ENCODE assay signal across 22 cellular contexts in the genomic region with DNA sequence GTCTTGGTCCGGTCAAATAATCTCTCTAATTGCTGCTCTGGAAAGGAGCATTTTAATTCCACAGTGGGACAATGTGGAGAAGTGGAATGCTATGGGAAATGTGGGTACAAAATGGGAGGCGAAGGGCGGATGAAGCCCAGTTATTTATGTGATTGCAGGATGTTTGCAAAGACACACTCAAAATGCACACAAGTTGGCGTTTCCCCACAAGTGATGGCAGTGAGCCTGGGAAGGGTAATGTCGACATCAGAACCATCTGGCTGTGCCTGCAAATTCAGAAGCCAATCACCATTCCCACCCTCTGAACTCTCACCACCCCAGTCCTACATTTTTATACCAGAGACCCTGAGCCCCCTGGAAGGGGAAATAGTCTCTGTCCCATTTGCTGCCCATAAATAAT.
DNase-seq lines count a peak whose midpoint lies in the region; FAIRE-seq and TF ChIP-seq lines count a peak whose summit lies in the region.
"Had no signal": no experiment of that assay in that cellular context is flagged by ENCODE, and none has a peak within 500 bp of the region (broad histone marks: within the 10 kb centered on the region; RNA-seq: fewer than 3 reads in every experiment).

No MANE protein-coding gene starts in this region.

- H3K9me3 ChIP-seq in WERI-Rb-1 (ENCODE audit: severe bottlenecking): peaks cover 23% of the 10 kb centered on the region
- H3K9me3 ChIP-seq: Caco-2 had no signal

- H3K27ac ChIP-seq in WERI-Rb-1: no peak overlapping the region
- H3K27ac ChIP-seq: BLaER1 treated with 17β-estradiol and CSF1 and Interleukin-3, amounts not matched to agents 10 nM and 100 nM; C4-2B had no signal

- H3K27me3 ChIP-seq in bronchial epithelial cell (ENCODE audit: control insufficient read depth, insufficient read depth, low read length): no peaks in the 10 kb centered on the region
- H3K27me3 ChIP-seq in WERI-Rb-1 (ENCODE audit: insufficient read depth, low read depth, severe bottlenecking): peaks cover 90% of the 10 kb centered on the region
- H3K27me3 ChIP-seq: BLaER1 treated with 17β-estradiol and CSF1 and Interleukin-3, amounts not matched to agents 10 nM and 100 nM had no signal

- TF ChIP-seq CTCF in bronchial epithelial cell (IDR thresholded peaks at IDR 0.05; ENCODE audit: insufficient read depth, low read length, severe bottlenecking): no peak
- no peak for TF ChIP-seq CTCF in WERI-Rb-1 (IDR thresholded peaks at IDR 0.05; ENCODE audit: low read depth, low read length)

- H3K36me3 ChIP-seq in bronchial epithelial cell (ENCODE audit: control insufficient read depth, insufficient read depth, low read length) (no peaks in the 10 kb centered on the region), WERI-Rb-1 (no peaks in the 10 kb centered on the region)
- H3K36me3 ChIP-seq: BLaER1 treated with 17β-estradiol and CSF1 and Interleukin-3, amounts not matched to agents 10 nM and 100 nM had no signal

- FAIRE-seq in bronchial epithelial cell (lab: Jason Lieb, UNC): peak; percentile 13
- peak; percentile 89 for FAIRE-seq in urothelium cell line (lab: Jason Lieb, UNC)
- FAIRE-seq: A204.1, D721Med, G401.6, GM12891, GM19239 had no signal

- H3K4me3 ChIP-seq in bronchial epithelial cell (ENCODE audit: low read depth, low read length) (no peak overlapping the region), WERI-Rb-1 (ENCODE audit: low read depth, low read length) (no peak overlapping the region)
- H3K4me3 ChIP-seq: BLaER1 treated with 17β-estradiol and CSF1 and Interleukin-3, amounts not matched to agents 10 nM and 100 nM had no signal

- DNase-seq in bronchial epithelial cell (ENCODE audit: low read depth) (no peak), fibroblast of peridontal ligament (ENCODE audit: extremely low read depth) (peak; percentile 58), urothelium cell line (ENCODE audit: low spot score) (no peak), midbrain (lab: John Stamatoyannopoulos, UW) (no peak), WERI-Rb-1 (no peak)
- no peak for DNase-seq in activated CD4-positive, alpha-beta T cell treated with anti-CD3 and anti-CD28 coated beads, Interleukin-2, amount 50 U/mL, for 48 hours
- DNase-seq: 8988T; ACHN; AML-193; Caco-2; Calu3; CD4-positive, alpha-beta T cell; CD8-positive, alpha-beta T cell; DMS79 treated with DMSO at 0.1 percent for 48 hours; GF-D8 had no signal
